26 cellular contexts compared by ENCODE assay signal in the genomic region with DNA sequence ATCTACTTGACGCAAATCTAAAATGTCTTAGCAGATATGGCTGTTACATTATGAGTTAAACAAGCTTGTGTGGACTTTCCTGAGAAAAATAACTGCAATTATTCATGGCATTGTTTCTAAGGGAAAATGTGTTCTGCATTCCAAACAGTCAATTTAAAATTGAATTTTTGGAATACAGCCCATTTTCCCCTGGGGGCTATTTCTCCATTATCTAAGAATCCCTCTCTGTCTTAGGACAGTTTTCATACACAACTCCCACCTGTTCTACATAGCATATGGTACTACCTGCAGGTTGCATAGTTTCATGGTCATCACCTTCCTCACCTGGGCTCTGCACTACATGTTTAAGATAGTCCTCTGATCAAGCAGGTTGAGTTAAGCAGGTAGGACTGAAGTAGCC.
"Had no signal": no experiment of that assay in that cellular context is flagged by ENCODE, and none has a peak within 500 bp of the region (broad histone marks: within the 10 kb centered on the region; RNA-seq: fewer than 3 reads in every experiment).

No MANE protein-coding gene starts in this region.

- H3K27ac Mint-ChIP-seq: activated CD4-positive, alpha-beta memory T cell treated with anti-CD3 and anti-CD28 coated beads for 36 hours; activated CD4-positive, alpha-beta T cell treated with anti-CD3 and anti-CD28 coated beads, Interleukin-2, amount 10 ng/mL, durations not matched to agents 7 days and 5 days; activated T-helper 2 cell treated with anti-CD3 and anti-CD28 coated beads, Interferon-gamma antibody, Interleukin-2, Interleukin-4, amounts not matched to agents 10 μg/mL and 5 μg/mL and 100 μg/mL, durations not matched to agents 14 hours and 24 hours and 36 hours; T-cell had no signal

- H3K27me3 ChIP-seq: adrenal gland, Peyer's patch, SJSA1 had no signal

- H3K9me3 ChIP-seq: adrenal gland, Peyer's patch, SJSA1 had no signal

- H3K27ac ChIP-seq: adrenal gland, Peyer's patch, SJSA1, VCaP had no signal

- H3K36me3 ChIP-seq: adrenal gland, Peyer's patch, SJSA1 had no signal

- H3K9me3 Mint-ChIP-seq: activated CD4-positive, alpha-beta memory T cell treated with anti-CD3 and anti-CD28 coated beads for 36 hours; activated CD4-positive, alpha-beta T cell treated with anti-CD3 and anti-CD28 coated beads, Interleukin-2, amount 10 ng/mL, durations not matched to agents 7 days and 5 days; activated naive CD8-positive, alpha-beta T cell treated with anti-CD3 and anti-CD28 coated beads, Interleukin-2, amount 10 ng/mL, durations not matched to agents 7 days and 5 days; activated T-cell treated with anti-CD3 and anti-CD28 coated beads, Interleukin-2, amount 50 U/mL, for 4 hours; activated T-helper 2 cell treated with anti-CD3 and anti-CD28 coated beads, Interferon-gamma antibody, Interleukin-2, Interleukin-4, amounts not matched to agents 10 μg/mL and 5 μg/mL and 100 μg/mL, durations not matched to agents 14 hours and 24 hours and 36 hours; T-cell had no signal

- H3K4me3 ChIP-seq: adrenal gland, Peyer's patch, SJSA1 had no signal

- DNase-seq: activated CD4-positive, alpha-beta memory T cell treated with anti-CD3 and anti-CD28 coated beads for 36 hours; activated CD4-positive, alpha-beta T cell treated with anti-CD3 and anti-CD28 coated beads, Interleukin-2, amount 10 ng/mL, durations not matched to agents 7 days and 5 days; activated CD4-positive, CD25-positive, alpha-beta regulatory T cell; activated CD8-positive, alpha-beta memory T cell treated with anti-CD3 and anti-CD28 coated beads for 24 hours; activated naive CD4-positive, alpha-beta T cell treated with anti-CD3 and anti-CD28 coated beads, Interleukin-2, amount 50 U/mL, for 16 hours; activated naive CD8-positive, alpha-beta T cell treated with anti-CD3 and anti-CD28 coated beads, Interleukin-2, amount 10 ng/mL, durations not matched to agents 7 days and 5 days; activated T-cell treated with anti-CD3 and anti-CD28 coated beads, Interleukin-2, amount 50 U/mL, for 4 hours; adrenal gland; anterior cingulate cortex; central memory CD4-positive, alpha-beta T cell; KG1; NCI-H1092; NCI-H1417 treated with DMSO at 0.1 percent for 48 hours; NCI-H1694; NCI-H2029; NCI-H2107; NCI-H2171 treated with DMSO at 0.1 percent for 48 hours; NCI-H226; NCI-H82; Peyer's patch; SHP77; T-cell; T-helper 2 cell had no signal

- H3K36me3 Mint-ChIP-seq: activated CD4-positive, alpha-beta memory T cell treated with anti-CD3 and anti-CD28 coated beads for 36 hours; activated naive CD8-positive, alpha-beta T cell treated with anti-CD3 and anti-CD28 coated beads, Interleukin-2, amount 10 ng/mL, durations not matched to agents 7 days and 5 days; T-cell had no signal

- H3K4me3 Mint-ChIP-seq: activated CD4-positive, alpha-beta memory T cell treated with anti-CD3 and anti-CD28 coated beads for 36 hours; activated CD4-positive, alpha-beta T cell treated with anti-CD3 and anti-CD28 coated beads, Interleukin-2, amount 10 ng/mL, durations not matched to agents 7 days and 5 days; activated naive CD8-positive, alpha-beta T cell treated with anti-CD3 and anti-CD28 coated beads, Interleukin-2, amount 10 ng/mL, durations not matched to agents 7 days and 5 days; activated T-cell treated with anti-CD3 and anti-CD28 coated beads, Interleukin-2, amount 50 U/mL, for 4 hours; T-cell had no signal

- H3K4me1 Mint-ChIP-seq: activated CD4-positive, alpha-beta T cell treated with anti-CD3 and anti-CD28 coated beads, Interleukin-2, amount 10 ng/mL, durations not matched to agents 7 days and 5 days; activated naive CD8-positive, alpha-beta T cell treated with anti-CD3 and anti-CD28 coated beads, Interleukin-2, amount 10 ng/mL, durations not matched to agents 7 days and 5 days; T-cell had no signal

- H3K4me1 ChIP-seq: adrenal gland, Peyer's patch had no signal
